8 cellular contexts compared by ENCODE assay signal in the genomic region with DNA sequence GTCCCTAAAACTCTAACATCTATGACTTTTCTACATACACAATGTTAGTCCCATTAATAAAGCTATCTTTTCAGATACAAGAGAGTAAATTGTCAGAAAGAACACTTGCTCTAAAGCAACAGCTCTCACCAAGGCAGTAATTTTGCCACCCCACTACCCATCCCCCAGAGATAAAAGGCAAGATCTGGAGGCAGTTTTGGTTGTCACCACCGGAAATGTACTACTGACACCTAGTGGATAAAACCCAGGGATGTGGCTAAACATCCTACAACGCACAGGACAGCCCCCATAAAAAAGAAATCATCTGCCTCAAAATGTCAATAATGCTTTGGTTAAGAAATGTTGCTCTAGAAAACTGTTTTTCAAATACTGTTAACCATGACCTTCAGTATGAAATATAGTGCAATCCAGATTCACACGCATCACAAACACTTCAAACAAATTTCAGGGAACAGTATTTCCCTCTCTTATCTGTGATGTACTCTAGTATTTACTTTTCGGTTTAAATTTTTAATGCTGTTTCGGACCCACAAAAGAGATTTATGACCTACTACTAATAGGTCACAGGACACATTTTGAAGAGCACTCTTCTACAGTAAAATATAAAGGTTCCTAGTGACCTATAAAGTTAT. TPM values are rescaled to one million over a fixed set of nuclear protein-coding genes. Genes with fewer than 3 reads are reported as not detected.
DNase-seq lines count a peak whose midpoint lies in the region; ATAC-seq and TF ChIP-seq lines count a peak whose summit lies in the region.

No MANE protein-coding gene starts in this region.

- no peak overlapping the region for H2AFZ ChIP-seq in PC-9

- H3K4me3 Mint-ChIP-seq in Calu3 (ENCODE audit: low read depth, unreplicated experiment) (no peak overlapping the region), progenitor cell of endocrine pancreas (ENCODE audit: low read depth) (no peak overlapping the region)
- peak overlapping the region; percentile 3 for H3K4me3 Mint-ChIP-seq in activated T-helper 2 cell treated with anti-CD3 and anti-CD28 coated beads, Interferon-gamma antibody, Interleukin-2, Interleukin-4, amounts not matched to agents 10 μg/mL and 5 μg/mL and 100 μg/mL, durations not matched to agents 14 hours and 24 hours and 36 hours (ENCODE audit: low read depth)

- H3K9me3 Mint-ChIP-seq in Calu3 (ENCODE audit: low read depth, unreplicated experiment) = no peaks in the 10 kb centered on the region
- H3K9me3 Mint-ChIP-seq in activated T-helper 2 cell treated with anti-CD3 and anti-CD28 coated beads, Interferon-gamma antibody, Interleukin-2, Interleukin-4, amounts not matched to agents 10 μg/mL and 5 μg/mL and 100 μg/mL, durations not matched to agents 14 hours and 24 hours and 36 hours = no peaks in the 10 kb centered on the region
- H3K9me3 Mint-ChIP-seq in progenitor cell of endocrine pancreas (ENCODE audit: low read depth) = no peaks in the 10 kb centered on the region

- no peaks in the 10 kb centered on the region for H3K27me3 ChIP-seq in PC-9 (ENCODE audit: insufficient read depth, low read depth)
- no peaks in the 10 kb centered on the region for H3K27me3 ChIP-seq in gastroesophageal sphincter

- no peak overlapping the region for H3K4me3 ChIP-seq in Jurkat, Clone E6-1 (ENCODE audit: low read length)
- no peak overlapping the region for H3K4me3 ChIP-seq in PC-9
- H3K4me3 ChIP-seq in gastroesophageal sphincter = no peak overlapping the region

- H3K27ac Mint-ChIP-seq in Calu3 (ENCODE audit: unreplicated experiment) (peak overlapping the region; percentile 42), progenitor cell of endocrine pancreas (no peak overlapping the region)
- peak overlapping the region; percentile 57 for H3K27ac Mint-ChIP-seq in activated T-helper 2 cell treated with anti-CD3 and anti-CD28 coated beads, Interferon-gamma antibody, Interleukin-2, Interleukin-4, amounts not matched to agents 10 μg/mL and 5 μg/mL and 100 μg/mL, durations not matched to agents 14 hours and 24 hours and 36 hours

- H3K4me2 ChIP-seq in PC-9 = peak overlapping the region; percentile 5; the same call in 1 of the 2 replicates

- ATAC-seq in GM21390 (IDR thresholded peaks at IDR 0.05; ENCODE audit: unreplicated experiment) = peak; percentile 39
- peak; percentile 65 for ATAC-seq in gastroesophageal sphincter
- no peak for ATAC-seq in HG02571 (IDR thresholded peaks at IDR 0.05; ENCODE audit: unreplicated experiment)

- peaks cover 19% of the 10 kb centered on the region for H3K4me1 ChIP-seq in PC-9 (replicated peaks; ENCODE audit: insufficient read depth)
- H3K4me1 ChIP-seq in gastroesophageal sphincter = peaks cover 12 to 88% (median 21%) of the 10 kb centered on the region in 3 donors

- TF ChIP-seq CTCF in Calu3 (IDR thresholded peaks at IDR 0.05; ENCODE audit: unreplicated experiment) = peak; percentile 51
- TF ChIP-seq CTCF in PC-9 (conservative IDR thresholded peaks at IDR 0.05) = peak; percentile 66
- peak; percentile 51 to 76 (median 66) for TF ChIP-seq CTCF in gastroesophageal sphincter (IDR thresholded peaks at IDR 0.05)
- TF ChIP-seq CTCF in progenitor cell of endocrine pancreas (IDR thresholded peaks at IDR 0.05; ENCODE audit: unreplicated experiment) = peak; percentile 61

- H3K9me3 ChIP-seq in PC-9 (ENCODE audit: insufficient read depth, low read depth) (no peaks in the 10 kb centered on the region), gastroesophageal sphincter (no peaks in the 10 kb centered on the region)

- DNase-seq in Calu3 (peak; percentile 52), PC-9 (peak in 1 of 2 experiments; percentile 51), progenitor cell of endocrine pancreas (ENCODE audit: low spot score, unreplicated experiment) (no peak)
- peak; percentile 86 for DNase-seq in Jurkat, Clone E6-1 (ENCODE audit: low read depth, low spot score)
- DNase-seq in activated T-helper 2 cell treated with anti-CD3 and anti-CD28 coated beads, Interferon-gamma antibody, Interleukin-2, Interleukin-4, amounts not matched to agents 10 μg/mL and 5 μg/mL and 100 μg/mL, durations not matched to agents 14 hours and 24 hours and 36 hours (ENCODE audit: low spot score) = peak; percentile 56

- POLR2A ChIA-PET in PC-9 (lab: Charles Lee; ENCODE audit: unreplicated experiment) = no interaction called here

- H3K9me2 ChIP-seq in PC-9 (ENCODE audit: insufficient read depth) = no peaks in the 10 kb centered on the region

- H3K36me3 Mint-ChIP-seq in Calu3 (ENCODE audit: insufficient read depth, unreplicated experiment) = peaks cover 21% of the 10 kb centered on the region
- peaks cover 7% of the 10 kb centered on the region for H3K36me3 Mint-ChIP-seq in activated T-helper 2 cell treated with anti-CD3 and anti-CD28 coated beads, Interferon-gamma antibody, Interleukin-2, Interleukin-4, amounts not matched to agents 10 μg/mL and 5 μg/mL and 100 μg/mL, durations not matched to agents 14 hours and 24 hours and 36 hours (ENCODE audit: low read depth)
- H3K36me3 Mint-ChIP-seq in progenitor cell of endocrine pancreas (ENCODE audit: insufficient read depth) = no peaks in the 10 kb centered on the region

- H3K79me2 ChIP-seq in PC-9 (ENCODE audit: low read depth) = peaks cover 86% of the 10 kb centered on the region

- H3K27me3 Mint-ChIP-seq in Calu3 (ENCODE audit: unreplicated experiment) (no peaks in the 10 kb centered on the region), progenitor cell of endocrine pancreas (no peaks in the 10 kb centered on the region)
- no peaks in the 10 kb centered on the region for H3K27me3 Mint-ChIP-seq in activated T-helper 2 cell treated with anti-CD3 and anti-CD28 coated beads, Interferon-gamma antibody, Interleukin-2, Interleukin-4, amounts not matched to agents 10 μg/mL and 5 μg/mL and 100 μg/mL, durations not matched to agents 14 hours and 24 hours and 36 hours (ENCODE audit: low read depth)

- 17 to 29% methylated on average over 5 of the region's 5 CpGs for WGBS in gastroesophageal sphincter (ENCODE audit: low coverage in 1 of 2), 2 donors

- TF ChIP-seq EP300 in gastroesophageal sphincter (IDR thresholded peaks at IDR 0.05) = no peak

- H3K27ac ChIP-seq in PC-9 (no peak overlapping the region), gastroesophageal sphincter (peak overlapping the region; percentile 15 to 98 (median 46))

- no peaks in the 10 kb centered on the region for H4K20me1 ChIP-seq in PC-9 (ENCODE audit: insufficient read depth)

- H3K4me1 Mint-ChIP-seq in Calu3 (ENCODE audit: low read depth, unreplicated experiment) = peaks cover 26% of the 10 kb centered on the region
- H3K4me1 Mint-ChIP-seq in activated T-helper 2 cell treated with anti-CD3 and anti-CD28 coated beads, Interferon-gamma antibody, Interleukin-2, Interleukin-4, amounts not matched to agents 10 μg/mL and 5 μg/mL and 100 μg/mL, durations not matched to agents 14 hours and 24 hours and 36 hours (ENCODE audit: low read depth) = peaks cover 50% of the 10 kb centered on the region
- H3K4me1 Mint-ChIP-seq in progenitor cell of endocrine pancreas (ENCODE audit: low read depth) = peaks cover 29% of the 10 kb centered on the region

- no peak for TF ChIP-seq POLR2A in gastroesophageal sphincter (IDR thresholded peaks at IDR 0.05)

- H3K36me3 ChIP-seq in PC-9 (ENCODE audit: low read depth) (no peaks in the 10 kb centered on the region; the same call in 1 of the 2 replicates), gastroesophageal sphincter (no peaks in the 10 kb centered on the region)

- BruUV-seq in Calu3 (replicated peaks; lab: Mats Ljungman, UMichigan) = no TSS peak
- BruUV-seq in PC-9 (replicated peaks; lab: Mats Ljungman, UMichigan) = no TSS peak

- H3F3A ChIP-seq in PC-9 (ENCODE audit: insufficient read depth, low read depth) = no peaks in the 10 kb centered on the region

- intact Hi-C loops in Calu3 (cut with micrococcal nuclease; ENCODE audit: unreplicated experiment) = loop anchor here (1.0 kb wide), 1 partner anchor 171 kb away; no protein-coding TSS in a partner anchor
- intact Hi-C loops in PC-9 (cut with micrococcal nuclease; ENCODE audit: unreplicated experiment) = loop anchor here (2.0 to 10.0 kb wide), 4 partner anchors 42 to 415 kb away; a partner anchor contains a TSS
- intact Hi-C loops in activated T-helper 2 cell treated with anti-CD3 and anti-CD28 coated beads, Interferon-gamma antibody, Interleukin-2, Interleukin-4, amounts not matched to agents 10 μg/mL and 5 μg/mL and 100 μg/mL, durations not matched to agents 14 hours and 24 hours and 36 hours (cut with micrococcal nuclease) = loop anchor here (2.0 to 10.0 kb wide), 5 partner anchors 171 to 575 kb away; a partner anchor contains a TSS

- CTCF ChIA-PET in Calu3 (lab: Charles Lee) (no interaction called here), PC-9 (lab: Charles Lee) (interaction anchor here (0.6 to 1.1 kb wide), 3 partner anchors 12 to 417 kb away, joined by 3 to 13 read pairs (median 10); no protein-coding TSS in a partner anchor)

RNA-seq across cellular contexts. Expression of a gene that starts 5.1 kb away (rescaled TPM):
- 26.4 and 27.0 TPM in 2 replicates for total RNA-seq in Calu3 (2022)
- 33.2 TPM for polyA plus RNA-seq in Jurkat, Clone E6-1 (2012; ENCODE audit: insufficient read depth, insufficient read length)
- total RNA-seq in PC-9 (2021) = 40.7 and 45.0 TPM in 2 replicates
- total RNA-seq in activated T-helper 2 cell treated with anti-CD3 and anti-CD28 coated beads, Interferon-gamma antibody, Interleukin-2, Interleukin-4, amounts not matched to agents 10 μg/mL and 5 μg/mL and 100 μg/mL, durations not matched to agents 14 hours and 24 hours and 36 hours = 28.9 and 30.3 TPM in 2 replicates
- 100 to 1,000 TPM in 3 of 4 donors, 10 to 100 TPM in 1; 95.9 to 191 (median 159) TPM for total RNA-seq in gastroesophageal sphincter
- 66.9 and 72.1 TPM in 2 replicates for total RNA-seq in progenitor cell of endocrine pancreas

RNA-seq across cellular contexts. Expression of a gene that starts 31.6 kb away (rescaled TPM):
- total RNA-seq in Calu3 (2022) = 18.6 and 22.6 TPM in 2 replicates
- 30.7 TPM for polyA plus RNA-seq in Jurkat, Clone E6-1 (2012; ENCODE audit: insufficient read depth, insufficient read length)
- 20.5 and 32.4 TPM in 2 replicates for total RNA-seq in PC-9 (2021)
- total RNA-seq in activated T-helper 2 cell treated with anti-CD3 and anti-CD28 coated beads, Interferon-gamma antibody, Interleukin-2, Interleukin-4, amounts not matched to agents 10 μg/mL and 5 μg/mL and 100 μg/mL, durations not matched to agents 14 hours and 24 hours and 36 hours = 5.6 and 6.8 TPM in 2 replicates
- 10 to 100 TPM; 54.1 to 97.4 (median 72.7) TPM for total RNA-seq in gastroesophageal sphincter
- 29.0 and 31.4 TPM in 2 replicates for total RNA-seq in progenitor cell of endocrine pancreas

RNA-seq across cellular contexts. Expression of a gene that starts 52.8 kb away (rescaled TPM):
- total RNA-seq in Calu3 (2022) (4.7 and 6.0 TPM in 2 replicates), PC-9 (2021) (0.31 TPM in 1 of 2 replicates, not detected in the other), gastroesophageal sphincter (1 to 10 TPM in 3 of 4 donors, under 1 TPM in 1; 0.62 to 9.3 (median 3.3) TPM), progenitor cell of endocrine pancreas (0.38 TPM in 1 of 2 replicates, not detected in the other)
- 6.9 TPM for polyA plus RNA-seq in Jurkat, Clone E6-1 (2012; ENCODE audit: insufficient read depth, insufficient read length)
- 0.50 and 1.8 TPM in 2 replicates for total RNA-seq in activated T-helper 2 cell treated with anti-CD3 and anti-CD28 coated beads, Interferon-gamma antibody, Interleukin-2, Interleukin-4, amounts not matched to agents 10 μg/mL and 5 μg/mL and 100 μg/mL, durations not matched to agents 14 hours and 24 hours and 36 hours
